10 cellular contexts compared by ENCODE assay signal in the genomic region with DNA sequence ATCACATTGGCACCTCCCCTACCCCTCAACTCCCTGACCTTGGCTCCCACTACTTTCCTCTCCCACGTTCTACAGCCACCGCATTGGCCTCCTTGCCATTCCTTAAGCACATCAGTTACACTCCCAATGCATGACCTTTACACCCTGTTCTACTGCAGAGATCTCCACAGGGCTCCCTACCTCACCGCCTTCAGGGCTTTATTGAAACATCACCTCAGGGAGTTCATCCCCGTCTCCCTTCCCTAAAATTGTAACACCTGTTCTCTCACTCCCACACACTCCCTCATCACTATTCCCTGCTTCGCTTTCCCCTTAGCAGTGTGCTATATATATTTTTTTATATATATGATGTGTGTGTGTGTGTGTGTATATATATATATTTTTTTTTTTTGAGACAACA. TPM values are rescaled to one million over a fixed set of nuclear protein-coding genes. Genes with fewer than 3 reads are reported as not detected.
"Had no signal": no experiment of that assay in that cellular context is flagged by ENCODE, and none has a peak within 500 bp of the region (broad histone marks: within the 10 kb centered on the region; RNA-seq: fewer than 3 reads in every experiment).

No MANE protein-coding gene starts in this region.

- H3K9me3 ChIP-seq: HAP-1 had no signal

- H3K4me3 Mint-ChIP-seq: GM23338, H9, HFFc6 had no signal

- H3K9ac ChIP-seq: GM23248 had no signal

- H3K4me3 ChIP-seq: GM23248, GM23338, HAP-1 had no signal

- DNase-seq: GM23248, GOT3, H7, H9, HCEC 1CT, HFFc6 had no signal

- H3K27ac ChIP-seq: GM23248 had no signal

- H3K4me2 ChIP-seq: GM23338 had no signal

- H3K9me3 Mint-ChIP-seq: GM23338, H9, HFFc6 had no signal

- H3K27ac Mint-ChIP-seq: GM23338, H9, HFFc6 had no signal

- ATAC-seq: GM23338, HCT116 had no signal

- H3K4me1 ChIP-seq: HAP-1 had no signal

- H2AFZ ChIP-seq: GM23248, GM23338 had no signal

RNA-seq across cellular contexts. Expression of a gene that starts 18.5 kb away (rescaled TPM):
- total RNA-seq: H4 had no signal
